Comparison of ENCODE assay signal across 9 cellular contexts in genomic region chr17:28895794-28896447, GRCh38. TPM values are rescaled to one million over a fixed set of nuclear protein-coding genes. Genes with fewer than 3 reads are reported as not detected.
DNase-seq lines count a peak whose midpoint lies in the region; ATAC-seq, FAIRE-seq and TF ChIP-seq lines count a peak whose summit lies in the region.
"Had no signal": no experiment of that assay in that cellular context is flagged by ENCODE, and none has a peak within 500 bp of the region (broad histone marks: within the 10 kb centered on the region; RNA-seq: fewer than 3 reads in every experiment).

No MANE protein-coding gene starts in this region.

- TF ChIP-seq CTCF in WI38 (IDR thresholded peaks at IDR 0.05; ENCODE audit: low read depth, low read length) (no peak), gastroesophageal sphincter (IDR thresholded peaks at IDR 0.05) (no peak)

- peaks cover 33% of the 10 kb centered on the region for H3K36me3 ChIP-seq in HAP-1 (replicated peaks)
- H3K36me3 ChIP-seq in gastroesophageal sphincter = peaks cover 0 to 8% of the 10 kb centered on the region in 2 donors
- no peaks in the 10 kb centered on the region for H3K36me3 ChIP-seq in small intestine (ENCODE audit: control insufficient read depth in 2 of 2, insufficient read depth in 2 of 2, low read length in 2 of 2)

- WGBS in gastroesophageal sphincter (ENCODE audit: low coverage in 1 of 2), 2 donors = 77% methylated on average over 2 of the region's 3 CpGs; no CpG with 5 or more reads in 1 of the 2 donors
- 42 to 51% (median 49%) methylated on average over 3 of the region's 3 CpGs for WGBS in small intestine, 3 donors

- TF ChIP-seq POLR2A in gastroesophageal sphincter (IDR thresholded peaks at IDR 0.05) (no peak), GM18505 (IDR thresholded peaks at IDR 0.05; ENCODE audit: borderline replicate concordance, extremely low read depth, insufficient read depth, insufficient read length) (no peak)

- ATAC-seq in gastroesophageal sphincter (no peak), GM21360 (IDR thresholded peaks at IDR 0.05; ENCODE audit: unreplicated experiment) (no peak), GM18505 (IDR thresholded peaks at IDR 0.05; ENCODE audit: unreplicated experiment) (no peak)

- in situ Hi-C loops in HAP-1 (cut with MboI; ENCODE audit: low sequenced_read_pairs) = loop anchor here (5.0 kb wide), 1 partner anchor 51 kb away; no protein-coding TSS in a partner anchor

- H3K27ac ChIP-seq in gastroesophageal sphincter = peak overlapping the region in 3 of 4 donors; percentile 90 to 96 (median 96)
- peak overlapping the region; percentile 35 to 81 for H3K27ac ChIP-seq in small intestine (ENCODE audit: low read depth in 1 of 2, low read length in 1 of 2)

- FAIRE-seq in small intestine (lab: Jason Lieb, UNC) = no peak
- FAIRE-seq: TTC549 had no signal

- H3K9me3 ChIP-seq in HAP-1 = no peaks in the 10 kb centered on the region
- no peaks in the 10 kb centered on the region for H3K9me3 ChIP-seq in gastroesophageal sphincter
- no peaks in the 10 kb centered on the region for H3K9me3 ChIP-seq in small intestine (ENCODE audit: control insufficient read depth, low read depth)

- H3K4me3 ChIP-seq in HAP-1 (peak overlapping the region; percentile 95), WI38 (ENCODE audit: low read depth, low read length) (peak overlapping the region; percentile 87), gastroesophageal sphincter (peak overlapping the region in 1 of 2 donors; percentile 97), small intestine (ENCODE audit: low read depth in 1 of 2, low read length in 2 of 2) (peak overlapping the region in 1 of 2 donors; percentile 81)

- no peaks in the 10 kb centered on the region for H3K27me3 ChIP-seq in HAP-1 (ENCODE audit: low read depth)
- H3K27me3 ChIP-seq in gastroesophageal sphincter = no peaks in the 10 kb centered on the region
- no peaks in the 10 kb centered on the region for H3K27me3 ChIP-seq in small intestine (ENCODE audit: control insufficient read depth in 2 of 2, insufficient read depth in 2 of 2, low read length in 2 of 2)

- DNase-seq in HAP-1 (ENCODE audit: low spot score in 2 of 2) (no peak), small intestine (no peak), NCI-H774 (lab: John Stamatoyannopoulos, UW) (no peak)
- no peak for DNase-seq in activated effector memory CD4-positive, alpha-beta T cell treated with Interleukin-2 at 50 U/mL for 16 hours

- H3K4me1 ChIP-seq in HAP-1 (peaks cover 13% of the 10 kb centered on the region), gastroesophageal sphincter (peaks cover 0 to 65% (median 11%) of the 10 kb centered on the region in 3 donors), small intestine (ENCODE audit: control insufficient read depth in 2 of 2, insufficient read depth in 1 of 2, low read depth in 1 of 2, low read length in 1 of 2) (peaks cover 0 to 5% of the 10 kb centered on the region in 2 donors)

- no peak for TF ChIP-seq EP300 in gastroesophageal sphincter (IDR thresholded peaks at IDR 0.05)

RNA-seq across cellular contexts. Expression of gene FLOT2, which starts 1.6 kb away (rescaled TPM):
- 100 to 1,000 TPM in 2 of 4 donors, 10 to 100 TPM in 2; 71.6 to 107 (median 91.2) TPM for total RNA-seq in gastroesophageal sphincter
- 10 to 100 TPM; 19.9 to 48.7 (median 24.9) TPM for polyA plus RNA-seq in small intestine

RNA-seq across cellular contexts. Expression of gene DHRS13, which starts 7.0 kb away (rescaled TPM):
- 1 to 10 TPM; 3.9 to 6.5 (median 5.2) TPM for total RNA-seq in gastroesophageal sphincter
- 10 to 100 TPM in 1 of 3 donors, 1 to 10 TPM in 2; 7.3 to 11.3 (median 7.6) TPM for polyA plus RNA-seq in small intestine

RNA-seq across cellular contexts. Expression of gene ERAL1, which starts 41.1 kb away (rescaled TPM):
- 10 to 100 TPM; 25.8 to 48.3 (median 29.2) TPM for total RNA-seq in gastroesophageal sphincter
- polyA plus RNA-seq in small intestine = 10 to 100 TPM; 38.5 to 46.7 (median 46.6) TPM

RNA-seq across cellular contexts. Expression of gene FAM222B, which starts 53.3 kb away (rescaled TPM):
- 10 to 100 TPM; 15.5 to 47.6 (median 21.6) TPM for total RNA-seq in gastroesophageal sphincter
- polyA plus RNA-seq in small intestine = 10 to 100 TPM in 2 of 3 donors, 1 to 10 TPM in 1; 9.7 to 13.6 (median 13.2) TPM

RNA-seq across cellular contexts. Expression of gene PHF12, which starts 55.4 kb away (rescaled TPM):
- 10 to 100 TPM; 20.2 to 46.9 (median 37.8) TPM for total RNA-seq in gastroesophageal sphincter
- 10 to 100 TPM in 2 of 3 donors, 1 to 10 TPM in 1; 6.5 to 15.2 (median 15.0) TPM for polyA plus RNA-seq in small intestine
